ENCODE assay signal across 9 cellular contexts in genomic region chr12:57658890-57659289, GRCh38. TPM values are rescaled to one million over a fixed set of nuclear protein-coding genes. Genes with fewer than 3 reads are reported as not detected.
"Had no signal": no experiment of that assay in that cellular context is flagged by ENCODE, and none has a peak within 500 bp of the region (broad histone marks: within the 10 kb centered on the region; RNA-seq: fewer than 3 reads in every experiment).

No MANE protein-coding gene starts in this region.

- ATAC-seq: HepG2 had no signal

- FAIRE-seq: HepG2, HTR-8/SVneo had no signal

- H3K9ac ChIP-seq: KMS-11 had no signal

- H3K27ac ChIP-seq: HL-60, KMS-11 had no signal

- H3K4me2 ChIP-seq: KMS-11 had no signal

- DNase-seq: IMR-90, KBM-7, KG1 had no signal

RNA-seq across cellular contexts. Expression of gene B4GALNT1, which starts 25.9 kb away (rescaled TPM):
- polyA plus RNA-seq: IgD-negative memory B cell had no signal

RNA-seq across cellular contexts. Expression of gene ARHGEF25, which starts 47.7 kb away (rescaled TPM):
- polyA plus RNA-seq: IgD-negative memory B cell had no signal

RNA-seq across cellular contexts. Expression of gene DTX3, which starts 54.3 kb away (rescaled TPM):
- total RNA-seq: HT-29 had no signal
